ENCODE assay signal across 10 cellular contexts in genomic region chr2:43082111-43082877, GRCh38.
A peak's percentile ranks its signal among the peaks of the same experiment; 100 is the strongest.
DNase-seq lines count a peak whose midpoint lies in the region; ATAC-seq and TF ChIP-seq lines count a peak whose summit lies in the region.
"Had no signal": no experiment of that assay in that cellular context is flagged by ENCODE, and none has a peak within 500 bp of the region (broad histone marks: within the 10 kb centered on the region; RNA-seq: fewer than 3 reads in every experiment).

No MANE protein-coding gene starts in this region.

- TF ChIP-seq CTCF in cardiac fibroblast (IDR thresholded peaks at IDR 0.05; ENCODE audit: low read depth, low read length), result no peak
- TF ChIP-seq CTCF in smooth muscle cell (IDR thresholded peaks at IDR 0.05; ENCODE audit: borderline replicate concordance, insufficient read depth, poor library complexity, severe bottlenecking), result no peak

- H3K27me3 ChIP-seq in smooth muscle cell (ENCODE audit: low read depth), result no peaks in the 10 kb centered on the region

- peaks cover 30% of the 10 kb centered on the region for H3F3A ChIP-seq in smooth muscle cell (ENCODE audit: low read depth)

- H3K36me3 ChIP-seq in smooth muscle cell (ENCODE audit: low read depth), result no peaks in the 10 kb centered on the region

- 52% methylated on average over 15 of the region's 15 CpGs for WGBS in smooth muscle cell (ENCODE audit: low lambda C conversion rate)

- peak overlapping the region; percentile 94 for H3K27ac ChIP-seq in smooth muscle cell (ENCODE audit: low read depth)

- H3K9ac ChIP-seq in smooth muscle cell (ENCODE audit: low read depth), result peak overlapping the region; percentile 20

- ATAC-seq in HG02678 (IDR thresholded peaks at IDR 0.05; ENCODE audit: unreplicated experiment), result no peak
- ATAC-seq in HG02840 (IDR thresholded peaks at IDR 0.05; ENCODE audit: low FRiP score, unreplicated experiment), result no peak
- no peak for ATAC-seq in HG03378 (IDR thresholded peaks at IDR 0.05; ENCODE audit: unreplicated experiment)

- H2AFZ ChIP-seq in smooth muscle cell (ENCODE audit: low read depth), result no peak overlapping the region

- no peaks in the 10 kb centered on the region for H3K79me2 ChIP-seq in smooth muscle cell (ENCODE audit: low read depth)

- DNase-seq in HT1080 (ENCODE audit: low read depth) (peak; percentile 65), cardiac fibroblast (ENCODE audit: low read depth in 2 of 2) (peak; percentile 94), kidney tubule cell (ENCODE audit: low spot score) (peak; percentile 73), smooth muscle cell (lab: John Stamatoyannopoulos, UW; ENCODE audit: unreplicated experiment) (no peak), GDM1 (lab: John Stamatoyannopoulos, UW) (no peak)
- DNase-seq: activated naive CD4-positive, alpha-beta T cell treated with anti-CD3 and anti-CD28 coated beads, Interleukin-2, amount 10 ng/mL, durations not matched to agents 7 days and 5 days; NCI-H1930 had no signal

- H3K9me3 ChIP-seq in smooth muscle cell (replicated peaks; ENCODE audit: low read depth), result no peaks in the 10 kb centered on the region

- H4K20me1 ChIP-seq in smooth muscle cell (ENCODE audit: low read depth), result no peaks in the 10 kb centered on the region

- H3K4me3 ChIP-seq in cardiac fibroblast (replicated peaks in 1 of 2; ENCODE audit: low read depth in 2 of 2, low read length in 2 of 2), result no peak overlapping the region
- no peak overlapping the region for H3K4me3 ChIP-seq in smooth muscle cell

- H3K4me1 ChIP-seq in smooth muscle cell (ENCODE audit: low read depth), result peaks cover 53% of the 10 kb centered on the region

- H3K4me2 ChIP-seq in smooth muscle cell, result peak overlapping the region; percentile 77

Comparison
In these comparisons a context has a peak if more than half of its experiments do, and no peak if none do; other contexts are left out.
1. DNase-seq: peak in HT1080 (single experiment), cardiac fibroblast (2 of 2) and kidney tubule cell (single experiment); none in smooth muscle cell (single experiment) and GDM1 (single experiment).